ENCODE assay signal across 25 cellular contexts in genomic region chr10:79930751-79931150, GRCh38. TPM values are rescaled to one million over a fixed set of nuclear protein-coding genes. Genes with fewer than 3 reads are reported as not detected.
DNase-seq lines count a peak whose midpoint lies in the region; ATAC-seq and TF ChIP-seq lines count a peak whose summit lies in the region.
"Had no signal": no experiment of that assay in that cellular context is flagged by ENCODE, and none has a peak within 500 bp of the region (broad histone marks: within the 10 kb centered on the region; RNA-seq: fewer than 3 reads in every experiment).

No MANE protein-coding gene starts in this region.

- no peak overlapping the region for H2BK120ac ChIP-seq in mesendoderm (ENCODE audit: low read depth, low read length)

- no peaks in the 10 kb centered on the region for H3K9me3 ChIP-seq in endodermal cell (ENCODE audit: control insufficient read depth, low read length)
- H3K9me3 ChIP-seq: BE2C had no signal

- H2BK5ac ChIP-seq in mesendoderm (ENCODE audit: low read length) = no peak overlapping the region

- H3K4me1 Mint-ChIP-seq in activated CD8-positive, alpha-beta memory T cell treated with anti-CD3 and anti-CD28 coated beads, Interleukin-2, amount 10 ng/mL, durations not matched to agents 7 days and 5 days = no peaks in the 10 kb centered on the region
- H3K4me1 Mint-ChIP-seq in endodermal cell = peaks cover 2% of the 10 kb centered on the region

- H3K9ac ChIP-seq in endodermal cell (ENCODE audit: extremely low read depth, low read length, poor library complexity, severe bottlenecking) = no peak overlapping the region
- no peak overlapping the region for H3K9ac ChIP-seq in mesendoderm (ENCODE audit: low read length)
- H3K9ac ChIP-seq: BLaER1 treated with 17β-estradiol and CSF1 and Interleukin-3, amounts not matched to agents 10 nM and 100 nM; GM23248 had no signal

- ATAC-seq in activated CD8-positive, alpha-beta memory T cell treated with anti-CD3 and anti-CD28 coated beads, Interleukin-2, amount 10 ng/mL, durations not matched to agents 7 days and 5 days = no peak
- ATAC-seq: GM12878, HCT116 had no signal

- no peaks in the 10 kb centered on the region for H3K79me2 ChIP-seq in mesendoderm (ENCODE audit: control insufficient read depth, insufficient read depth, low read length)

- H3K27me3 ChIP-seq in endodermal cell (ENCODE audit: control insufficient read depth, insufficient read depth, low read length, poor library complexity, severe bottlenecking) (peaks cover 22% of the 10 kb centered on the region), mesendoderm (ENCODE audit: insufficient read depth, low read length, poor library complexity) (no peaks in the 10 kb centered on the region)

- H3K4me3 ChIP-seq in endodermal cell (ENCODE audit: low read length) (no peak overlapping the region), mesendoderm (ENCODE audit: low read length) (no peak overlapping the region)
- H3K4me3 ChIP-seq: BLaER1 treated with 17β-estradiol and CSF1 and Interleukin-3, amounts not matched to agents 10 nM and 100 nM; GM12878; GM23248 had no signal

- no peak overlapping the region for H3K23ac ChIP-seq in mesendoderm (ENCODE audit: low read length)

- peaks cover 41% of the 10 kb centered on the region for H3K27me3 Mint-ChIP-seq in activated CD8-positive, alpha-beta memory T cell treated with anti-CD3 and anti-CD28 coated beads, Interleukin-2, amount 10 ng/mL, durations not matched to agents 7 days and 5 days
- peaks cover 26% of the 10 kb centered on the region for H3K27me3 Mint-ChIP-seq in endodermal cell (ENCODE audit: insufficient read depth)

- H2AK5ac ChIP-seq in mesendoderm (ENCODE audit: low read length) = no peak overlapping the region

- H3K9me3 Mint-ChIP-seq in activated CD8-positive, alpha-beta memory T cell treated with anti-CD3 and anti-CD28 coated beads, Interleukin-2, amount 10 ng/mL, durations not matched to agents 7 days and 5 days (ENCODE audit: low read depth) = no peaks in the 10 kb centered on the region
- H3K9me3 Mint-ChIP-seq in endodermal cell = peaks cover 12% of the 10 kb centered on the region
- H3K9me3 Mint-ChIP-seq: CD4-positive, alpha-beta T cell; CD8-positive, alpha-beta memory T cell; HFFc6 had no signal

- H3K4me1 ChIP-seq in endodermal cell (ENCODE audit: control insufficient read depth, insufficient read depth, low read length) (no peaks in the 10 kb centered on the region), mesendoderm (ENCODE audit: control insufficient read depth, low read depth, low read length) (no peaks in the 10 kb centered on the region)
- H3K4me1 ChIP-seq: BE2C had no signal

- WGBS in endodermal cell (ENCODE audit: insufficient coverage in 1 of 2, insufficient read length in 1 of 2), 2 experiments = 53 to 77% methylated on average over 2 of the region's 2 CpGs
- WGBS in mesendoderm (ENCODE audit: extremely low coverage, insufficient coverage, low lambda C conversion rate) = no CpG with 5 or more reads among the region's 2 CpGs

- H4K5ac ChIP-seq in mesendoderm (ENCODE audit: low read length) = no peak overlapping the region

- H3K36me3 ChIP-seq in endodermal cell (ENCODE audit: control insufficient read depth, insufficient read depth, low read length) (no peaks in the 10 kb centered on the region), mesendoderm (ENCODE audit: control insufficient read depth, insufficient read depth, low read length) (no peaks in the 10 kb centered on the region)
- H3K36me3 ChIP-seq: BE2C; BLaER1 treated with 17β-estradiol and CSF1 and Interleukin-3, amounts not matched to agents 10 nM and 100 nM had no signal

- no peak for TF ChIP-seq CTCF in endodermal cell (conservative IDR thresholded peaks at IDR 0.05)

- no peaks in the 10 kb centered on the region for H3K79me1 ChIP-seq in mesendoderm (ENCODE audit: low read length)

- no peak overlapping the region for H3K4me2 ChIP-seq in mesendoderm (ENCODE audit: low read length)
- H3K4me2 ChIP-seq: BLaER1 treated with 17β-estradiol and CSF1 and Interleukin-3, amounts not matched to agents 10 nM and 100 nM had no signal

- DNase-seq in activated CD8-positive, alpha-beta memory T cell treated with anti-CD3 and anti-CD28 coated beads, Interleukin-2, amount 50 U/mL, for 48 hours = peak; percentile 35
- no peak for DNase-seq in activated CD8-positive, alpha-beta memory T cell treated with anti-CD3 and anti-CD28 coated beads, Interleukin-2, amount 10 ng/mL, durations not matched to agents 7 days and 5 days
- DNase-seq in HEK293T (ENCODE audit: extremely low spot score) = peak; percentile 2
- DNase-seq in endodermal cell = peak; percentile 17
- no peak for DNase-seq in NCI-H2227 treated with DMSO at 0.1 percent for 48 hours (lab: John Stamatoyannopoulos, UW)
- no peak for DNase-seq in mesendoderm
- no peak for DNase-seq in SW 1271 (lab: John Stamatoyannopoulos, UW)
- DNase-seq: AML-193; BE2C; CD4-positive, alpha-beta T cell; CD8-positive, alpha-beta memory T cell; DMS 273 treated with DMSO at 0.1 percent for 48 hours; DMS79; EL; GDM1; GM23248; H9; HFFc6 had no signal

- no peak overlapping the region for H3K4ac ChIP-seq in mesendoderm (ENCODE audit: low read depth, low read length)

- POLR2A ChIA-PET in HEK293T (lab: Yijun Ruan, JAX) = no interaction called here

- no peak overlapping the region for H3K27ac Mint-ChIP-seq in activated CD8-positive, alpha-beta memory T cell treated with anti-CD3 and anti-CD28 coated beads, Interleukin-2, amount 10 ng/mL, durations not matched to agents 7 days and 5 days
- no peak overlapping the region for H3K27ac Mint-ChIP-seq in endodermal cell
- H3K27ac Mint-ChIP-seq: CD14-positive monocyte; CD4-positive, alpha-beta T cell; H9; HFFc6 had no signal

- H3K36me3 Mint-ChIP-seq in activated CD8-positive, alpha-beta memory T cell treated with anti-CD3 and anti-CD28 coated beads, Interleukin-2, amount 10 ng/mL, durations not matched to agents 7 days and 5 days = no peaks in the 10 kb centered on the region
- H3K36me3 Mint-ChIP-seq in endodermal cell (ENCODE audit: low read depth) = peaks cover 11% of the 10 kb centered on the region
- H3K36me3 Mint-ChIP-seq: CD8-positive, alpha-beta memory T cell had no signal

- no peak overlapping the region for H3K56ac ChIP-seq in mesendoderm (ENCODE audit: low read length)

- H2BK15ac ChIP-seq in mesendoderm (replicated peaks; ENCODE audit: low read depth) = no peak overlapping the region

- CTCF ChIA-PET in activated CD8-positive, alpha-beta memory T cell treated with anti-CD3 and anti-CD28 coated beads, Interleukin-2, amount 10 ng/mL, durations not matched to agents 7 days and 5 days (lab: Charles Lee) = interaction anchor here (0.6 to 1.0 kb wide), 3 partner anchors 14 to 368 kb away, joined by 3 to 4 read pairs (median 3); no protein-coding TSS in a partner anchor
- CTCF ChIA-PET in HEK293T (lab: Yijun Ruan, JAX) = interaction anchor here (1.1 kb wide), 1 partner anchor 394 kb away, joined by 3 read pairs; no protein-coding TSS in a partner anchor

- no peak overlapping the region for H4K8ac ChIP-seq in mesendoderm (ENCODE audit: low read depth, low read length)

- no peak overlapping the region for H3K27ac ChIP-seq in endodermal cell (ENCODE audit: low read depth, low read length)
- H3K27ac ChIP-seq in mesendoderm (ENCODE audit: low read depth, low read length) = no peak overlapping the region
- H3K27ac ChIP-seq: BLaER1 treated with 17β-estradiol and CSF1 and Interleukin-3, amounts not matched to agents 10 nM and 100 nM; GM23248 had no signal

- no peak overlapping the region for H3K4me3 Mint-ChIP-seq in activated CD8-positive, alpha-beta memory T cell treated with anti-CD3 and anti-CD28 coated beads, Interleukin-2, amount 10 ng/mL, durations not matched to agents 7 days and 5 days
- H3K4me3 Mint-ChIP-seq in endodermal cell = no peak overlapping the region
- H3K4me3 Mint-ChIP-seq: CD4-positive, alpha-beta T cell; CD8-positive, alpha-beta memory T cell; H9; HFFc6 had no signal

- no peak overlapping the region for H3K18ac ChIP-seq in mesendoderm (ENCODE audit: low read length)

TF ChIP-seq in HEK293T, 16 proteins besides CTCF, POLR2A, EP300 and RAD21:
- TF ChIP-seq L3MBTL2 (conservative IDR thresholded peaks at IDR 0.05) (no peak), FOXA1 (IDR thresholded peaks at IDR 0.05) (no peak), CTBP1 (IDR thresholded peaks at IDR 0.05; ENCODE audit: borderline replicate concordance) (no peak), FOXM1 (IDR thresholded peaks at IDR 0.05; ENCODE audit: borderline replicate concordance) (no peak), SP1 (IDR thresholded peaks at IDR 0.05) (no peak), ZNF384 (IDR thresholded peaks at IDR 0.05) (no peak), ELF4 (IDR thresholded peaks at IDR 0.05) (no peak)

RNA-seq across cellular contexts. Expression of gene SFTPD, which starts 18.2 kb away (rescaled TPM):
- total RNA-seq in activated CD8-positive, alpha-beta memory T cell treated with anti-CD3 and anti-CD28 coated beads, Interleukin-2, amount 10 ng/mL, durations not matched to agents 7 days and 5 days = not detected
- under 1 TPM; 0.42 to 0.86 TPM for total RNA-seq in endodermal cell
- polyA plus RNA-seq in endodermal cell (2013, experiment 1 of 2) = not detected
- not detected for polyA plus RNA-seq in endodermal cell (2013, experiment 2 of 2)
- polyA plus RNA-seq in mesendoderm (2013, experiment 1 of 2) = 1.00 TPM
- 0.84 TPM for polyA plus RNA-seq in mesendoderm (2013, experiment 2 of 2)
- total RNA-seq: A172; A673; CD4-positive, alpha-beta T cell; CD8-positive, alpha-beta memory T cell; GM23248; H4; HFFc6 had no signal
- polyA plus RNA-seq: CD8-positive, alpha-beta memory T cell; GM12878 had no signal

Comparison
In these comparisons a context has a peak if more than half of its experiments do, and no peak if none do; other contexts are left out.
1. DNase-seq: peak in activated CD8-positive, alpha-beta memory T cell treated with anti-CD3 and anti-CD28 coated beads, Interleukin-2, amount 50 U/mL, for 48 hours (single experiment), HEK293T (single experiment) and endodermal cell (single experiment); none in activated CD8-positive, alpha-beta memory T cell treated with anti-CD3 and anti-CD28 coated beads, Interleukin-2, amount 10 ng/mL, durations not matched to agents 7 days and 5 days (single experiment), NCI-H2227 treated with DMSO at 0.1 percent for 48 hours (single experiment), mesendoderm (single experiment) and SW 1271 (0 of 2).